In genomic region chr11:43556269-43556668, GRCh38 we compare ENCODE assay signal across 20 cellular contexts.
DNase-seq lines count a peak whose midpoint lies in the region; ATAC-seq, FAIRE-seq and TF ChIP-seq lines count a peak whose summit lies in the region.
"Had no signal": no experiment of that assay in that cellular context is flagged by ENCODE, and none has a peak within 500 bp of the region (broad histone marks: within the 10 kb centered on the region; RNA-seq: fewer than 3 reads in every experiment).

No MANE protein-coding gene starts in this region.

- intact Hi-C loops in HepG2 (cut with micrococcal nuclease; ENCODE audit: unreplicated experiment): no loop called here

- H3K79me2 ChIP-seq in KMS-11 (ENCODE audit: insufficient read depth, low read depth) (no peaks in the 10 kb centered on the region), H1 (ENCODE audit: control insufficient read depth in 1 of 2, insufficient read depth in 2 of 2, low read length in 2 of 2) (no peaks in the 10 kb centered on the region), HepG2 (ENCODE audit: insufficient read depth, low read length) (no peaks in the 10 kb centered on the region)

- no peak overlapping the region for H3K9ac ChIP-seq in BLaER1
- no peak overlapping the region for H3K9ac ChIP-seq in KMS-11
- H3K9ac ChIP-seq in H1 (replicated peaks in 1 of 4; ENCODE audit: extremely low read depth in 1 of 4, low read depth in 3 of 4, low read length in 3 of 4): no peak overlapping the region
- H3K9ac ChIP-seq in HepG2 (ENCODE audit: insufficient read depth, low read depth, low read length): no peak overlapping the region

- no TSS peak for BruUV-seq in HepG2 (replicated peaks; lab: Mats Ljungman, UMichigan)

- FAIRE-seq in H1 (lab: Jason Lieb, UNC) (no peak), HepG2 (lab: Jason Lieb, UNC) (no peak)
- FAIRE-seq: endothelial cell of umbilical vein, GM19239 had no signal

- peak overlapping the region; percentile 52 for H3K4me2 ChIP-seq in BLaER1
- peak overlapping the region; percentile 92 for H3K4me2 ChIP-seq in KMS-11
- H3K4me2 ChIP-seq in H1 (ENCODE audit: insufficient read depth in 1 of 2, low read depth in 2 of 2, low read length in 2 of 2): peak overlapping the region; percentile 87 to 93
- H3K4me2 ChIP-seq in HepG2 (ENCODE audit: low read depth, low read length): no peak overlapping the region

- H3K18ac ChIP-seq in H1 (ENCODE audit: extremely low read depth, low read length): no peak overlapping the region

- H3K9me3 ChIP-seq in BLaER1 (no peaks in the 10 kb centered on the region), H1 (ENCODE audit: insufficient read depth in 2 of 2, low read depth in 1 of 2, low read length in 1 of 2) (no peaks in the 10 kb centered on the region), neuron (ENCODE audit: low read length) (no peaks in the 10 kb centered on the region), HepG2 (ENCODE audit: low read length) (no peaks in the 10 kb centered on the region)
- H3K9me3 ChIP-seq: left lung, uterus had no signal

- no peak overlapping the region for H3K4me3 ChIP-seq in BLaER1
- H3K4me3 ChIP-seq in KMS-11 (IDR thresholded peaks at IDR 0.05; ENCODE audit: insufficient read depth, low read depth, low read length): no peak overlapping the region
- peak overlapping the region in 2 of 4 experiments; percentile 34 to 58; a peak in 3 of 8 replicates for H3K4me3 ChIP-seq in H1 (ENCODE audit: extremely low read depth in 1 of 4, insufficient read depth in 2 of 4, low read depth in 3 of 4, low read length in 4 of 4)
- H3K4me3 ChIP-seq in neuron (ENCODE audit: low read length): peak overlapping the region; percentile 3
- H3K4me3 ChIP-seq in HepG2 (replicated peaks in 1 of 3; ENCODE audit: insufficient read depth in 1 of 3, low read depth in 2 of 3, low read length in 3 of 3): no peak overlapping the region
- H3K4me3 ChIP-seq: left lung had no signal

- CTCF ChIA-PET in H1 (lab: Charles Lee; ENCODE audit: partially characterized antibody) (interaction anchor here (0.7 to 34.3 kb wide), 4 partner anchors 10 to 123 kb away, joined by 3 to 646 read pairs (median 3); no protein-coding TSS in a partner anchor), HepG2 (lab: Yijun Ruan, JAX; ENCODE audit: low intra/inter-chr PET ratio, low total read pairs) (no interaction called here)

- H3K36me3 ChIP-seq in BLaER1: no peaks in the 10 kb centered on the region
- no peaks in the 10 kb centered on the region for H3K36me3 ChIP-seq in KMS-11 (ENCODE audit: insufficient read depth)
- H3K36me3 ChIP-seq in H1 (ENCODE audit: control insufficient read depth in 2 of 4, insufficient read depth in 4 of 4, low read length in 3 of 4): no peaks in the 10 kb centered on the region
- no peaks in the 10 kb centered on the region for H3K36me3 ChIP-seq in neuron (ENCODE audit: insufficient read depth, low read length)
- no peaks in the 10 kb centered on the region for H3K36me3 ChIP-seq in HepG2 (replicated peaks in 1 of 2; ENCODE audit: control insufficient read depth in 1 of 2, insufficient read depth in 2 of 2, low read length in 2 of 2)
- H3K36me3 ChIP-seq: left lung, uterus had no signal

- no peak overlapping the region for H2BK20ac ChIP-seq in H1 (ENCODE audit: low read length)

- H3K4ac ChIP-seq in H1 (replicated peaks; ENCODE audit: insufficient read length, low read depth, low read length): no peak overlapping the region

- WGBS in H1 (ENCODE audit: extremely low coverage in 1 of 2, insufficient coverage in 1 of 2, insufficient read length in 1 of 2, insufficient replicate concordance in 2 of 2, low coverage in 1 of 2, low lambda C conversion rate in 2 of 2, missing lambda C conversion rate in 1 of 2), 2 experiments: 54% methylated on average over 7 of the region's 8 CpGs; no CpG with 5 or more reads in 1 of the 2 experiments
- WGBS in HepG2 (ENCODE audit: low lambda C conversion rate): 6% methylated on average over 8 of the region's 8 CpGs

- no peak for TF ChIP-seq POLR2A in H1 (IDR thresholded peaks at IDR 0.05; ENCODE audit: control extremely low read depth in 1 of 2, low read depth in 2 of 2, low read length in 2 of 2)
- TF ChIP-seq POLR2A in HepG2 (IDR thresholded peaks at IDR 0.05; ENCODE audit: insufficient read depth in 1 of 2, low read depth in 2 of 2, low read length in 2 of 2): no peak

- peaks cover 35% of the 10 kb centered on the region for H3K27me3 ChIP-seq in BLaER1
- H3K27me3 ChIP-seq in KMS-11 (ENCODE audit: insufficient read depth, low read depth): no peaks in the 10 kb centered on the region
- peaks cover 2 to 7% (median 4%) of the 10 kb centered on the region in 4 experiments; a peak in 4 of 7 replicates for H3K27me3 ChIP-seq in H1 (replicated peaks in 1 of 4; ENCODE audit: control insufficient read depth in 3 of 4, extremely low read depth in 1 of 4, insufficient read depth in 3 of 4, low read length in 3 of 4)
- no peaks in the 10 kb centered on the region for H3K27me3 ChIP-seq in neuron (ENCODE audit: insufficient read depth, low read length)
- peaks cover 4 to 76% of the 10 kb centered on the region in 2 experiments; a peak in 4 of 5 replicates for H3K27me3 ChIP-seq in HepG2 (ENCODE audit: control insufficient read depth in 1 of 2, insufficient read depth in 2 of 2, low read length in 2 of 2)

- TF ChIP-seq RAD21 in H1 (IDR thresholded peaks at IDR 0.05 in 1 of 2, conservative IDR thresholded peaks at IDR 0.05 in 1 of 2; ENCODE audit: low read depth in 2 of 2, low read length in 2 of 2): no peak
- TF ChIP-seq RAD21 in HepG2 (CRISPR knock-in tag; IDR thresholded peaks at IDR 0.05): no peak

- in situ Hi-C loops in HepG2 (cut with HindIII; ENCODE audit: extremely low pct_ligation_motif_present, low pct_unique_long_range_greater_than_20kb): no loop called here

- H2BK5ac ChIP-seq in H1 (ENCODE audit: low read depth, low read length): no peak overlapping the region

- DNase-seq in H1 (ENCODE audit: low read depth in 1 of 2, low spot score in 2 of 2) (no peak), HepG2 (ENCODE audit: low spot score) (no peak)
- DNase-seq: activated B cell treated with CpG ODN at 0.5 μM for 24 hours; activated CD4-positive, alpha-beta T cell treated with anti-CD3 and anti-CD28 coated beads, Interleukin-2, amount 50 U/mL, for 48 hours; activated gamma-delta T cell; CD8-positive, alpha-beta memory T cell; DND-41; left lung; naive thymus-derived CD8-positive, alpha-beta T cell; T-helper 9 cell had no signal

- no peak overlapping the region for H2BK15ac ChIP-seq in H1 (ENCODE audit: low read length)

- H3K79me1 ChIP-seq in H1 (ENCODE audit: low read depth, low read length): no peaks in the 10 kb centered on the region

- no peak overlapping the region for H3K14ac ChIP-seq in H1 (ENCODE audit: insufficient read length)

- ATAC-seq in GM21529 (IDR thresholded peaks at IDR 0.05; ENCODE audit: unreplicated experiment) (no peak), HepG2 (no peak), HG03135 (IDR thresholded peaks at IDR 0.05; ENCODE audit: unreplicated experiment) (no peak)
- ATAC-seq: naive thymus-derived CD8-positive, alpha-beta T cell had no signal

- no peak overlapping the region for H2BK120ac ChIP-seq in H1 (replicated peaks; ENCODE audit: low read depth, low read length)

- no peak overlapping the region for H4K5ac ChIP-seq in H1 (ENCODE audit: insufficient read length, low read depth, low read length)

- H3K23me2 ChIP-seq in H1 (ENCODE audit: low read depth, low read length): peaks cover 12% of the 10 kb centered on the region

- H4K8ac ChIP-seq in H1 (ENCODE audit: extremely low read depth, insufficient read depth, low read length): no peak overlapping the region

- H3K27ac ChIP-seq in BLaER1 (no peak overlapping the region), KMS-11 (peak overlapping the region; percentile 89; the same call in 1 of the 2 replicates), H1 (ENCODE audit: low read depth, low read length) (no peak overlapping the region), HepG2 (ENCODE audit: extremely low read length, insufficient read depth, low read length) (no peak overlapping the region)
- H3K27ac ChIP-seq: coronary artery, left lung, RWPE1 had no signal

- H4K91ac ChIP-seq in H1 (replicated peaks; ENCODE audit: insufficient read length, low read length): no peak overlapping the region

- no peak overlapping the region for H3K56ac ChIP-seq in H1 (replicated peaks; ENCODE audit: insufficient read length, low read depth, low read length)

- H3K23ac ChIP-seq in H1 (ENCODE audit: insufficient read length): no peak overlapping the region

- POLR2A ChIA-PET in H1 (lab: Charles Lee; ENCODE audit: partially characterized antibody) (interaction anchor here (0.7 to 2.2 kb wide), 2 partner anchors 9 to 24 kb away, joined by 3 to 9 read pairs; no protein-coding TSS in a partner anchor), HepG2 (lab: Yijun Ruan, JAX) (no interaction called here)

- H2AK5ac ChIP-seq in H1 (ENCODE audit: low read depth, low read length): no peak overlapping the region

- H2AFZ ChIP-seq in KMS-11 (ENCODE audit: low read depth): peak overlapping the region; percentile 38; the same call in 1 of the 2 replicates
- no peak overlapping the region for H2AFZ ChIP-seq in H1 (ENCODE audit: low read length)
- no peak overlapping the region for H2AFZ ChIP-seq in neuron (ENCODE audit: low read depth, low read length)
- H2AFZ ChIP-seq in HepG2 (ENCODE audit: low read length): no peak overlapping the region

- H2BK12ac ChIP-seq in H1 (ENCODE audit: low read depth, low read length): no peak overlapping the region

- H3K4me1 ChIP-seq in BLaER1: peaks cover 26% of the 10 kb centered on the region
- H3K4me1 ChIP-seq in KMS-11 (ENCODE audit: low read depth, poor library complexity, severe bottlenecking): peaks cover 57% of the 10 kb centered on the region
- H3K4me1 ChIP-seq in H1 (replicated peaks in 1 of 4; ENCODE audit: control insufficient read depth in 3 of 4, insufficient read depth in 4 of 4, low read length in 3 of 4): peaks cover 5 to 26% (median 15%) of the 10 kb centered on the region in 4 experiments; a peak in 6 of 7 replicates
- peaks cover 54% of the 10 kb centered on the region for H3K4me1 ChIP-seq in neuron (ENCODE audit: insufficient read depth, low read length)
- H3K4me1 ChIP-seq in HepG2 (ENCODE audit: insufficient read depth, low read length): 0 out of 2 replicates have a peak, but pooled peaks cover 7% of the 10 kb centered on the region
- H3K4me1 ChIP-seq: left lung had no signal

- TF ChIP-seq EP300 in H1 (IDR thresholded peaks at IDR 0.05; ENCODE audit: borderline replicate concordance in 1 of 2, low read depth in 2 of 2, low read length in 2 of 2) (no peak), HepG2 (IDR thresholded peaks at IDR 0.05; ENCODE audit: low read depth in 2 of 2, low read length in 2 of 2) (no peak), HepG2 (CRISPR knock-in tag; IDR thresholded peaks at IDR 0.05; ENCODE audit: borderline replicate concordance) (no peak)

- TF ChIP-seq CTCF in KMS-11 (conservative IDR thresholded peaks at IDR 0.05; ENCODE audit: low read depth, low read length): no peak
- TF ChIP-seq CTCF in H1 (IDR thresholded peaks at IDR 0.05; ENCODE audit: control extremely low read depth in 1 of 3, insufficient read depth in 1 of 3, low read depth in 1 of 3, low read length in 3 of 3): no peak
- TF ChIP-seq CTCF in HepG2 (CRISPR knock-in tag; IDR thresholded peaks at IDR 0.05): no peak

- H4K20me1 ChIP-seq in BLaER1 (no peaks in the 10 kb centered on the region), KMS-11 (ENCODE audit: insufficient read depth) (no peaks in the 10 kb centered on the region), H1 (replicated peaks in 1 of 2; ENCODE audit: control insufficient read depth in 1 of 2, insufficient read depth in 2 of 2, low read length in 2 of 2) (no peaks in the 10 kb centered on the region), HepG2 (ENCODE audit: insufficient read depth, low read length) (no peaks in the 10 kb centered on the region)
